ENCODE assay signal across 2 cellular contexts in genomic region chr1:201882665-201883132, GRCh38.
TF ChIP-seq lines count a peak whose summit lies in the region.

No MANE protein-coding gene starts in this region.

TF ChIP-seq in WTC11, 78 proteins besides CTCF, POLR2A, EP300 and RAD21 (continued from another document):
- TF ChIP-seq, protein P1, sequence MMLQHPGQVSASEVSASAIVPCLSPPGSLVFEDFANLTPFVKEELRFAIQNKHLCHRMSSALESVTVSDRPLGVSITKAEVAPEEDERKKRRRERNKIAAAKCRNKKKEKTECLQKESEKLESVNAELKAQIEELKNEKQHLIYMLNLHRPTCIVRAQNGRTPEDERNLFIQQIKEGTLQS (CRISPR knock-in tag; conservative IDR thresholded peaks at IDR 0.05), result no peak
- TF ChIP-seq ZBTB21 (CRISPR knock-in tag; IDR thresholded peaks at IDR 0.05; ENCODE audit: borderline replicate concordance), result no peak
- TF ChIP-seq ZNF416 (CRISPR knock-in tag; IDR thresholded peaks at IDR 0.05), result no peak
- no peak for TF ChIP-seq CBFB (CRISPR knock-in tag; IDR thresholded peaks at IDR 0.05; ENCODE audit: low read depth)
- no peak for TF ChIP-seq NFYB (CRISPR knock-in tag; conservative IDR thresholded peaks at IDR 0.05; ENCODE audit: low read depth)

TF ChIP-seq in HepG2, 621 proteins besides CTCF, POLR2A, EP300 and RAD21 (continued from another document):
- TF ChIP-seq, protein P2, sequence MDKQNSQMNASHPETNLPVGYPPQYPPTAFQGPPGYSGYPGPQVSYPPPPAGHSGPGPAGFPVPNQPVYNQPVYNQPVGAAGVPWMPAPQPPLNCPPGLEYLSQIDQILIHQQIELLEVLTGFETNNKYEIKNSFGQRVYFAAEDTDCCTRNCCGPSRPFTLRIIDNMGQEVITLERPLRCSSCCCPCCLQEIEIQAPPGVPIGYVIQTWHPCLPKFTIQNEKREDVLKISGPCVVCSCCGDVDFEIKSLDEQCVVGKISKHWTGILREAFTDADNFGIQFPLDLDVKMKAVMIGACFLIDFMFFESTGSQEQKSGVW (CRISPR knock-in tag; IDR thresholded peaks at IDR 0.05; ENCODE audit: borderline replicate concordance), result no peak
- TF ChIP-seq KDM3A (CRISPR knock-in tag; IDR thresholded peaks at IDR 0.05; ENCODE audit: low read depth) (no peak), MEIS1 (CRISPR knock-in tag; IDR thresholded peaks at IDR 0.05; ENCODE audit: borderline replicate concordance) (no peak), GTF3A (CRISPR knock-in tag; conservative IDR thresholded peaks at IDR 0.05) (no peak), LCORL (IDR thresholded peaks at IDR 0.05) (no peak), LCORL (CRISPR knock-in tag; IDR thresholded peaks at IDR 0.05) (no peak), ZNF124 (CRISPR knock-in tag; IDR thresholded peaks at IDR 0.05) (no peak), SIX1 (CRISPR knock-in tag; IDR thresholded peaks at IDR 0.05; ENCODE audit: borderline replicate concordance) (no peak), HINFP (CRISPR knock-in tag; IDR thresholded peaks at IDR 0.05; ENCODE audit: low read depth) (no peak), SOX6 (IDR thresholded peaks at IDR 0.05) (no peak), SOX6 (CRISPR knock-in tag; IDR thresholded peaks at IDR 0.05) (no peak), POLR2AphosphoS5 (IDR thresholded peaks at IDR 0.05; ENCODE audit: low read depth, low read length) (no peak), NAIF1 (CRISPR knock-in tag; IDR thresholded peaks at IDR 0.05; ENCODE audit: borderline replicate concordance) (no peak)
- TF ChIP-seq, protein P3, sequence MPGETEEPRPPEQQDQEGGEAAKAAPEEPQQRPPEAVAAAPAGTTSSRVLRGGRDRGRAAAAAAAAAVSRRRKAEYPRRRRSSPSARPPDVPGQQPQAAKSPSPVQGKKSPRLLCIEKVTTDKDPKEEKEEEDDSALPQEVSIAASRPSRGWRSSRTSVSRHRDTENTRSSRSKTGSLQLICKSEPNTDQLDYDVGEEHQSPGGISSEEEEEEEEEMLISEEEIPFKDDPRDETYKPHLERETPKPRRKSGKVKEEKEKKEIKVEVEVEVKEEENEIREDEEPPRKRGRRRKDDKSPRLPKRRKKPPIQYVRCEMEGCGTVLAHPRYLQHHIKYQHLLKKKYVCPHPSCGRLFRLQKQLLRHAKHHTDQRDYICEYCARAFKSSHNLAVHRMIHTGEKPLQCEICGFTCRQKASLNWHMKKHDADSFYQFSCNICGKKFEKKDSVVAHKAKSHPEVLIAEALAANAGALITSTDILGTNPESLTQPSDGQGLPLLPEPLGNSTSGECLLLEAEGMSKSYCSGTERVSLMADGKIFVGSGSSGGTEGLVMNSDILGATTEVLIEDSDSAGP (CRISPR knock-in tag; IDR thresholded peaks at IDR 0.05; ENCODE audit: borderline replicate concordance), result no peak
